Comparison of ENCODE assay signal across 8 cellular contexts in the genomic region with DNA sequence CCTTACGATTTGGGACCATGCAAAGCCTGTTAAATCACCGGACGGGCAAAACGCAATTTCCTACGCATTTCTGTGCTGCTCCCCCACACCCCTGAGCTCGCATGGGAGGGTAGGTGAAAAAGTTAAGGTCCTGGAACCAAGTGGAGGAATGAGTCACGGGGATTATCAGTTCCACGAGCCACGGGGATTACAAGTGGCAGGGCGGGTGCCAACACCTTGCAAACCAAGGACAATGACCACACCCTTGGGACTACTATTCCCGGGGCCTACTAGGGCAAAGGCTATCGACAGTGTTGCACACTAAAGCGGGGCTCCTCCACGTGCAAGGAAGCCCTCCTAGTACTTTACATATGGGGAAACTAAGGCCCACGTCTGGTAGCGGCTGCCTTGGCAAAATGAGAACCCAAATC. TPM values are rescaled to one million over a fixed set of nuclear protein-coding genes. Genes with fewer than 3 reads are reported as not detected.
DNase-seq lines count a peak whose midpoint lies in the region; ATAC-seq and TF ChIP-seq lines count a peak whose summit lies in the region.

No MANE protein-coding gene starts in this region.

- H3K27ac ChIP-seq in upper lobe of left lung = peak overlapping the region; percentile 74 to 93 (median 88)

- no peaks in the 10 kb centered on the region for H3K9me3 ChIP-seq in T-helper 17 cell (ENCODE audit: control insufficient read depth, low read length, poor library complexity, severe bottlenecking)
- H3K9me3 ChIP-seq in endocrine pancreas (ENCODE audit: control insufficient read depth, low read length) = no peaks in the 10 kb centered on the region
- H3K9me3 ChIP-seq in mucosa of descending colon = no peaks in the 10 kb centered on the region
- H3K9me3 ChIP-seq in upper lobe of left lung = no peaks in the 10 kb centered on the region

- H3K4me1 ChIP-seq in endocrine pancreas (ENCODE audit: control insufficient read depth, insufficient read depth, low read length) (no peaks in the 10 kb centered on the region), mucosa of descending colon (ENCODE audit: low read depth) (peaks cover 8% of the 10 kb centered on the region), upper lobe of left lung (peaks cover 22 to 49% (median 28%) of the 10 kb centered on the region in 4 donors)

- peak overlapping the region; percentile 98 for H3K27ac Mint-ChIP-seq in T-helper 17 cell

- H3K4me3 Mint-ChIP-seq in T-helper 17 cell = peak overlapping the region; percentile 99

- TF ChIP-seq EP300 in upper lobe of left lung (IDR thresholded peaks at IDR 0.05) = no peak

- H3K36me3 Mint-ChIP-seq in T-helper 17 cell (ENCODE audit: low read depth) = peaks cover 12% of the 10 kb centered on the region

- 17% methylated on average over 9 to 16 of the region's 16 CpGs for WGBS in upper lobe of left lung, 2 donors

- H3K4me1 Mint-ChIP-seq in T-helper 17 cell = peaks cover 24% of the 10 kb centered on the region

- DNase-seq in DMS 273 (lab: John Stamatoyannopoulos, UW; ENCODE audit: unreplicated experiment) = peak; percentile 51
- DNase-seq in DMS 273 treated with DMSO at 0.1 percent for 48 hours (lab: John Stamatoyannopoulos, UW) = no peak
- no peak for DNase-seq in T-helper 17 cell
- peak; percentile 81 to 82 (median 82) for DNase-seq in mucosa of descending colon
- DNase-seq in upper lobe of left lung = peak in 1 of 2 donors; percentile 60
- DNase-seq in NCI-H2081 treated with DMSO at 0.1 percent for 48 hours (lab: John Stamatoyannopoulos, UW) = no peak

- TF ChIP-seq CTCF in mucosa of descending colon (IDR thresholded peaks at IDR 0.05) = no peak
- TF ChIP-seq CTCF in upper lobe of left lung (IDR thresholded peaks at IDR 0.05) = no peak

- no peak for TF ChIP-seq POLR2A in upper lobe of left lung (IDR thresholded peaks at IDR 0.05)

- peak overlapping the region; percentile 45 for H3K9ac ChIP-seq in endocrine pancreas (ENCODE audit: control insufficient read depth, insufficient read depth, low read length)

- H3K27me3 ChIP-seq in endocrine pancreas (ENCODE audit: control insufficient read depth, insufficient read depth, low read length) = no peaks in the 10 kb centered on the region
- no peaks in the 10 kb centered on the region for H3K27me3 ChIP-seq in upper lobe of left lung

- H3K4me3 ChIP-seq in endocrine pancreas (ENCODE audit: control insufficient read depth, insufficient read depth, low read length) (peak overlapping the region; percentile 87), mucosa of descending colon (peak overlapping the region; percentile 65), upper lobe of left lung (peak overlapping the region; percentile 64 to 87 (median 70))

- intact Hi-C loops in mucosa of descending colon (cut with DNase I, micrococcal nuclease) = no loop called here

- H3K36me3 ChIP-seq in endocrine pancreas (ENCODE audit: control insufficient read depth, insufficient read depth, low read length) = no peaks in the 10 kb centered on the region
- H3K36me3 ChIP-seq in mucosa of descending colon (ENCODE audit: low read depth) = peaks cover 4% of the 10 kb centered on the region
- peaks cover 16 to 48% (median 29%) of the 10 kb centered on the region in 4 donors for H3K36me3 ChIP-seq in upper lobe of left lung

- H3K27me3 Mint-ChIP-seq in T-helper 17 cell = no peaks in the 10 kb centered on the region

- peak; percentile 14 for ATAC-seq in HG03066 (IDR thresholded peaks at IDR 0.05; ENCODE audit: low read depth, unreplicated experiment)
- ATAC-seq in T-helper 17 cell = peak; percentile 2
- ATAC-seq in mucosa of descending colon = peak; percentile 85
- peak; percentile 49 to 55 for ATAC-seq in upper lobe of left lung (ENCODE audit: low FRiP score in 2 of 2)

RNA-seq across cellular contexts. Expression of gene RETSAT, which starts 0.4 kb away (rescaled TPM):
- total RNA-seq in T-helper 17 cell (10 to 100 TPM; 30.3 to 35.9 TPM), mucosa of descending colon (100 to 1,000 TPM; 154 to 378 (median 278) TPM), upper lobe of left lung (10 to 100 TPM; 36.7 to 81.5 (median 57.9) TPM)

RNA-seq across cellular contexts. Expression of gene ELMOD3, which starts 0.7 kb away (rescaled TPM):
- total RNA-seq in T-helper 17 cell (10 to 100 TPM; 20.0 to 23.2 TPM), mucosa of descending colon (10 to 100 TPM; 18.1 to 29.8 (median 23.0) TPM), upper lobe of left lung (10 to 100 TPM; 13.2 to 82.8 (median 24.1) TPM)

RNA-seq across cellular contexts. Expression of gene TGOLN2, which starts 26.1 kb away (rescaled TPM):
- total RNA-seq in T-helper 17 cell (100 to 1,000 TPM; 122 to 125 TPM), mucosa of descending colon (100 to 1,000 TPM; 148 to 227 (median 163) TPM), upper lobe of left lung (100 to 1,000 TPM; 128 to 172 (median 147) TPM)

RNA-seq across cellular contexts. Expression of gene CAPG, which starts 56.3 kb away (rescaled TPM):
- 10 to 100 TPM; 51.6 to 90.3 TPM for total RNA-seq in T-helper 17 cell
- 100 to 1,000 TPM in 1 of 3 donors, 10 to 100 TPM in 2; 46.3 to 103 (median 71.2) TPM for total RNA-seq in mucosa of descending colon
- 100 to 1,000 TPM; 169 to 611 (median 375) TPM for total RNA-seq in upper lobe of left lung

Comparison
In these comparisons a context has a peak if more than half of its experiments do, and no peak if none do; other contexts are left out.
1. DNase-seq: peak in DMS 273 (single experiment) and mucosa of descending colon (3 of 3); none in DMS 273 treated with DMSO at 0.1 percent for 48 hours (single experiment), T-helper 17 cell (0 of 3) and NCI-H2081 treated with DMSO at 0.1 percent for 48 hours (single experiment).
2. ATAC-seq: peak in every context shown above with its lines; median percentile 85 in mucosa of descending colon; 52 in upper lobe of left lung; 14 in HG03066; 2 in T-helper 17 cell.
3. Peak in every context shown above with its lines, with median percentiles within 50 percentile points of each other: H3K4me3 ChIP-seq.